ENCODE assay signal across 1 cellular context in the genomic region with DNA sequence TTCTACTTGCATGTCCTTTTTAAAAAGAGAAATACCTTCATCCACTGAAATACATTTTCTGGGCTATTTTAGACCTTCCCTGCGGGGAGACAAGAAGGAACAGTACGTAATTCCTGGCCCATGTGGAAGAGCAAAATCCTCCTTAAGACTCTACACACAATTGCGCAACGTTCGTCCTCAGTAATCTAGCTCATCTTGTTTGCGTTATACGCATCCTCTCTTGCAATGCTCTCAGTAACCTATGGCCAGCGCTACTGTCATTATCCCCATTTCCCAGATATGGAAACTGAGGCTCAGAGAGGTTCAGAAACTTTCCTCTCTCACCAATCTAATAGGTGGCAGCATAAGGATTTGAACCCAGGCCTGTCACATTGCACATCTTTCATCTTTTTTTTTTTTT.
TF ChIP-seq lines count a peak whose summit lies in the region.

No MANE protein-coding gene starts in this region.

TF ChIP-seq in K562, 482 proteins besides CTCF, POLR2A, EP300 and RAD21 (continued from another document):
- TF ChIP-seq, protein P1, sequence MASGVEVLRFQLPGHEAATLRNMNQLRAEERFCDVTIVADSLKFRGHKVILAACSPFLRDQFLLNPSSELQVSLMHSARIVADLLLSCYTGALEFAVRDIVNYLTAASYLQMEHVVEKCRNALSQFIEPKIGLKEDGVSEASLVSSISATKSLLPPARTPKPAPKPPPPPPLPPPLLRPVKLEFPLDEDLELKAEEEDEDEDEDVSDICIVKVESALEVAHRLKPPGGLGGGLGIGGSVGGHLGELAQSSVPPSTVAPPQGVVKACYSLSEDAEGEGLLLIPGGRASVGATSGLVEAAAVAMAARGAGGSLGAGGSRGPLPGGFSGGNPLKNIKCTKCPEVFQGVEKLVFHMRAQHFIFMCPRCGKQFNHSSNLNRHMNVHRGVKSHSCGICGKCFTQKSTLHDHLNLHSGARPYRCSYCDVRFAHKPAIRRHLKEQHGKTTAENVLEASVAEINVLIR (CRISPR knock-in tag; IDR thresholded peaks at IDR 0.05) = no peak
- TF ChIP-seq ADNP (tag; IDR thresholded peaks at IDR 0.05) (no peak), HDAC3 (IDR thresholded peaks at IDR 0.05; ENCODE audit: borderline replicate concordance, partially characterized antibody) (no peak), ZNF263 (CRISPR knock-in tag; IDR thresholded peaks at IDR 0.05; ENCODE audit: borderline replicate concordance) (no peak), ATF1 (CRISPR knock-in tag; IDR thresholded peaks at IDR 0.05) (no peak), ATF1 (tag; IDR thresholded peaks at IDR 0.05) (no peak), NEUROD1 (IDR thresholded peaks at IDR 0.05; ENCODE audit: borderline replicate concordance, low read depth, low read length, partially characterized antibody) (no peak), HCFC1 (IDR thresholded peaks at IDR 0.05; ENCODE audit: low read depth, low read length) (no peak), ILF3 (IDR thresholded peaks at IDR 0.05; ENCODE audit: borderline replicate concordance) (no peak), NELFE (IDR thresholded peaks at IDR 0.05; ENCODE audit: insufficient read depth, insufficient read length) (no peak), RHOXF2B (CRISPR knock-in tag; conservative IDR thresholded peaks at IDR 0.05) (no peak), GABPB1 (CRISPR knock-in tag; IDR thresholded peaks at IDR 0.05) (no peak), NFXL1 (CRISPR knock-in tag; IDR thresholded peaks at IDR 0.05) (no peak), KAT8 (IDR thresholded peaks at IDR 0.05; ENCODE audit: low read depth) (no peak), POLR3A (IDR thresholded peaks at IDR 0.05; ENCODE audit: borderline replicate concordance, extremely low read depth, insufficient read depth, insufficient read length) (no peak), NBN (IDR thresholded peaks at IDR 0.05; ENCODE audit: low read depth) (no peak), ZNF282 (CRISPR knock-in tag; IDR thresholded peaks at IDR 0.05) (no peak), CEBPG (CRISPR knock-in tag; IDR thresholded peaks at IDR 0.05) (0 out of 2 replicates have a peak, but pooled peaks have one; percentile 35), CEBPG (tag; conservative IDR thresholded peaks at IDR 0.05 in 1 of 2, IDR thresholded peaks at IDR 0.05 in 1 of 2) (peak; percentile 36 to 46; a peak in 1 of 4 replicates), ZNF408 (CRISPR knock-in tag; IDR thresholded peaks at IDR 0.05; ENCODE audit: low read depth) (no peak), CEBPB (tag; IDR thresholded peaks at IDR 0.05) (peak; percentile 75), SNIP1 (IDR thresholded peaks at IDR 0.05; ENCODE audit: low read depth) (no peak)
- TF ChIP-seq, protein P2, sequence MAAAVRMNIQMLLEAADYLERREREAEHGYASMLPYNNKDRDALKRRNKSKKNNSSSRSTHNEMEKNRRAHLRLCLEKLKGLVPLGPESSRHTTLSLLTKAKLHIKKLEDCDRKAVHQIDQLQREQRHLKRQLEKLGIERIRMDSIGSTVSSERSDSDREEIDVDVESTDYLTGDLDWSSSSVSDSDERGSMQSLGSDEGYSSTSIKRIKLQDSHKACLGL (CRISPR knock-in tag; IDR thresholded peaks at IDR 0.05; ENCODE audit: borderline replicate concordance, poor library complexity, severe bottlenecking) = no peak
- TF ChIP-seq, protein P3, sequence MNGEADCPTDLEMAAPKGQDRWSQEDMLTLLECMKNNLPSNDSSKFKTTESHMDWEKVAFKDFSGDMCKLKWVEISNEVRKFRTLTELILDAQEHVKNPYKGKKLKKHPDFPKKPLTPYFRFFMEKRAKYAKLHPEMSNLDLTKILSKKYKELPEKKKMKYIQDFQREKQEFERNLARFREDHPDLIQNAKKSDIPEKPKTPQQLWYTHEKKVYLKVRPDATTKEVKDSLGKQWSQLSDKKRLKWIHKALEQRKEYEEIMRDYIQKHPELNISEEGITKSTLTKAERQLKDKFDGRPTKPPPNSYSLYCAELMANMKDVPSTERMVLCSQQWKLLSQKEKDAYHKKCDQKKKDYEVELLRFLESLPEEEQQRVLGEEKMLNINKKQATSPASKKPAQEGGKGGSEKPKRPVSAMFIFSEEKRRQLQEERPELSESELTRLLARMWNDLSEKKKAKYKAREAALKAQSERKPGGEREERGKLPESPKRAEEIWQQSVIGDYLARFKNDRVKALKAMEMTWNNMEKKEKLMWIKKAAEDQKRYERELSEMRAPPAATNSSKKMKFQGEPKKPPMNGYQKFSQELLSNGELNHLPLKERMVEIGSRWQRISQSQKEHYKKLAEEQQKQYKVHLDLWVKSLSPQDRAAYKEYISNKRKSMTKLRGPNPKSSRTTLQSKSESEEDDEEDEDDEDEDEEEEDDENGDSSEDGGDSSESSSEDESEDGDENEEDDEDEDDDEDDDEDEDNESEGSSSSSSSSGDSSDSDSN (IDR thresholded peaks at IDR 0.05; ENCODE audit: borderline replicate concordance in 1 of 2, low read depth in 2 of 2, low read length in 2 of 2) = no peak
- TF ChIP-seq, protein P4, sequence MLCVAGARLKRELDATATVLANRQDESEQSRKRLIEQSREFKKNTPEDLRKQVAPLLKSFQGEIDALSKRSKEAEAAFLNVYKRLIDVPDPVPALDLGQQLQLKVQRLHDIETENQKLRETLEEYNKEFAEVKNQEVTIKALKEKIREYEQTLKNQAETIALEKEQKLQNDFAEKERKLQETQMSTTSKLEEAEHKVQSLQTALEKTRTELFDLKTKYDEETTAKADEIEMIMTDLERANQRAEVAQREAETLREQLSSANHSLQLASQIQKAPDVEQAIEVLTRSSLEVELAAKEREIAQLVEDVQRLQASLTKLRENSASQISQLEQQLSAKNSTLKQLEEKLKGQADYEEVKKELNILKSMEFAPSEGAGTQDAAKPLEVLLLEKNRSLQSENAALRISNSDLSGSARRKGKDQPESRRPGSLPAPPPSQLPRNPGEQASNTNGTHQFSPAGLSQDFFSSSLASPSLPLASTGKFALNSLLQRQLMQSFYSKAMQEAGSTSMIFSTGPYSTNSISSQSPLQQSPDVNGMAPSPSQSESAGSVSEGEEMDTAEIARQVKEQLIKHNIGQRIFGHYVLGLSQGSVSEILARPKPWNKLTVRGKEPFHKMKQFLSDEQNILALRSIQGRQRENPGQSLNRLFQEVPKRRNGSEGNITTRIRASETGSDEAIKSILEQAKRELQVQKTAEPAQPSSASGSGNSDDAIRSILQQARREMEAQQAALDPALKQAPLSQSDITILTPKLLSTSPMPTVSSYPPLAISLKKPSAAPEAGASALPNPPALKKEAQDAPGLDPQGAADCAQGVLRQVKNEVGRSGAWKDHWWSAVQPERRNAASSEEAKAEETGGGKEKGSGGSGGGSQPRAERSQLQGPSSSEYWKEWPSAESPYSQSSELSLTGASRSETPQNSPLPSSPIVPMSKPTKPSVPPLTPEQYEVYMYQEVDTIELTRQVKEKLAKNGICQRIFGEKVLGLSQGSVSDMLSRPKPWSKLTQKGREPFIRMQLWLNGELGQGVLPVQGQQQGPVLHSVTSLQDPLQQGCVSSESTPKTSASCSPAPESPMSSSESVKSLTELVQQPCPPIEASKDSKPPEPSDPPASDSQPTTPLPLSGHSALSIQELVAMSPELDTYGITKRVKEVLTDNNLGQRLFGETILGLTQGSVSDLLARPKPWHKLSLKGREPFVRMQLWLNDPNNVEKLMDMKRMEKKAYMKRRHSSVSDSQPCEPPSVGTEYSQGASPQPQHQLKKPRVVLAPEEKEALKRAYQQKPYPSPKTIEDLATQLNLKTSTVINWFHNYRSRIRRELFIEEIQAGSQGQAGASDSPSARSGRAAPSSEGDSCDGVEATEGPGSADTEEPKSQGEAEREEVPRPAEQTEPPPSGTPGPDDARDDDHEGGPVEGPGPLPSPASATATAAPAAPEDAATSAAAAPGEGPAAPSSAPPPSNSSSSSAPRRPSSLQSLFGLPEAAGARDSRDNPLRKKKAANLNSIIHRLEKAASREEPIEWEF (CRISPR knock-in tag; IDR thresholded peaks at IDR 0.05) = no peak
- TF ChIP-seq, protein P5, sequence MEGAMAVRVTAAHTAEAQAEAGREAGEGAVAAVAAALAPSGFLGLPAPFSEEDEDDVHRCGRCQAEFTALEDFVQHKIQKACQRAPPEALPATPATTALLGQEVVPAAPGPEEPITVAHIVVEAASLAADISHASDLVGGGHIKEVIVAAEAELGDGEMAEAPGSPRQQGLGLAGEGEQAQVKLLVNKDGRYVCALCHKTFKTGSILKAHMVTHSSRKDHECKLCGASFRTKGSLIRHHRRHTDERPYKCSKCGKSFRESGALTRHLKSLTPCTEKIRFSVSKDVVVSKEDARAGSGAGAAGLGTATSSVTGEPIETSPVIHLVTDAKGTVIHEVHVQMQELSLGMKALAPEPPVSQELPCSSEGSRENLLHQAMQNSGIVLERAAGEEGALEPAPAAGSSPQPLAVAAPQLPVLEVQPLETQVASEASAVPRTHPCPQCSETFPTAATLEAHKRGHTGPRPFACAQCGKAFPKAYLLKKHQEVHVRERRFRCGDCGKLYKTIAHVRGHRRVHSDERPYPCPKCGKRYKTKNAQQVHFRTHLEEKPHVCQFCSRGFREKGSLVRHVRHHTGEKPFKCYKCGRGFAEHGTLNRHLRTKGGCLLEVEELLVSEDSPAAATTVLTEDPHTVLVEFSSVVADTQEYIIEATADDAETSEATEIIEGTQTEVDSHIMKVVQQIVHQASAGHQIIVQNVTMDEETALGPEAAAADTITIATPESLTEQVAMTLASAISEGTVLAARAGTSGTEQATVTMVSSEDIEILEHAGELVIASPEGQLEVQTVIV (CRISPR knock-in tag; IDR thresholded peaks at IDR 0.05; ENCODE audit: borderline replicate concordance) = no peak
- TF ChIP-seq, protein P6, sequence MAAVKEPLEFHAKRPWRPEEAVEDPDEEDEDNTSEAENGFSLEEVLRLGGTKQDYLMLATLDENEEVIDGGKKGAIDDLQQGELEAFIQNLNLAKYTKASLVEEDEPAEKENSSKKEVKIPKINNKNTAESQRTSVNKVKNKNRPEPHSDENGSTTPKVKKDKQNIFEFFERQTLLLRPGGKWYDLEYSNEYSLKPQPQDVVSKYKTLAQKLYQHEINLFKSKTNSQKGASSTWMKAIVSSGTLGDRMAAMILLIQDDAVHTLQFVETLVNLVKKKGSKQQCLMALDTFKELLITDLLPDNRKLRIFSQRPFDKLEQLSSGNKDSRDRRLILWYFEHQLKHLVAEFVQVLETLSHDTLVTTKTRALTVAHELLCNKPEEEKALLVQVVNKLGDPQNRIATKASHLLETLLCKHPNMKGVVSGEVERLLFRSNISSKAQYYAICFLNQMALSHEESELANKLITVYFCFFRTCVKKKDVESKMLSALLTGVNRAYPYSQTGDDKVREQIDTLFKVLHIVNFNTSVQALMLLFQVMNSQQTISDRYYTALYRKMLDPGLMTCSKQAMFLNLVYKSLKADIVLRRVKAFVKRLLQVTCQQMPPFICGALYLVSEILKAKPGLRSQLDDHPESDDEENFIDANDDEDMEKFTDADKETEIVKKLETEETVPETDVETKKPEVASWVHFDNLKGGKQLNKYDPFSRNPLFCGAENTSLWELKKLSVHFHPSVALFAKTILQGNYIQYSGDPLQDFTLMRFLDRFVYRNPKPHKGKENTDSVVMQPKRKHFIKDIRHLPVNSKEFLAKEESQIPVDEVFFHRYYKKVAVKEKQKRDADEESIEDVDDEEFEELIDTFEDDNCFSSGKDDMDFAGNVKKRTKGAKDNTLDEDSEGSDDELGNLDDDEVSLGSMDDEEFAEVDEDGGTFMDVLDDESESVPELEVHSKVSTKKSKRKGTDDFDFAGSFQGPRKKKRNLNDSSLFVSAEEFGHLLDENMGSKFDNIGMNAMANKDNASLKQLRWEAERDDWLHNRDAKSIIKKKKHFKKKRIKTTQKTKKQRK (IDR thresholded peaks at IDR 0.05; ENCODE audit: borderline replicate concordance, low read depth, low read length) = no peak
- TF ChIP-seq, protein P7, sequence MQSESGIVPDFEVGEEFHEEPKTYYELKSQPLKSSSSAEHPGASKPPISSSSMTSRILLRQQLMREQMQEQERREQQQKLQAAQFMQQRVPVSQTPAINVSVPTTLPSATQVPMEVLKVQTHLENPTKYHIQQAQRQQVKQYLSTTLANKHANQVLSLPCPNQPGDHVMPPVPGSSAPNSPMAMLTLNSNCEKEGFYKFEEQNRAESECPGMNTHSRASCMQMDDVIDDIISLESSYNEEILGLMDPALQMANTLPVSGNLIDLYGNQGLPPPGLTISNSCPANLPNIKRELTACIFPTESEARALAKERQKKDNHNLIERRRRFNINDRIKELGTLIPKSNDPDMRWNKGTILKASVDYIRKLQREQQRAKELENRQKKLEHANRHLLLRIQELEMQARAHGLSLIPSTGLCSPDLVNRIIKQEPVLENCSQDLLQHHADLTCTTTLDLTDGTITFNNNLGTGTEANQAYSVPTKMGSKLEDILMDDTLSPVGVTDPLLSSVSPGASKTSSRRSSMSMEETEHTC (IDR thresholded peaks at IDR 0.05) = no peak
TF ChIP-seq in K562: peak in this region for 4.
